Comparison of ENCODE assay signal across 9 cellular contexts in the genomic region with DNA sequence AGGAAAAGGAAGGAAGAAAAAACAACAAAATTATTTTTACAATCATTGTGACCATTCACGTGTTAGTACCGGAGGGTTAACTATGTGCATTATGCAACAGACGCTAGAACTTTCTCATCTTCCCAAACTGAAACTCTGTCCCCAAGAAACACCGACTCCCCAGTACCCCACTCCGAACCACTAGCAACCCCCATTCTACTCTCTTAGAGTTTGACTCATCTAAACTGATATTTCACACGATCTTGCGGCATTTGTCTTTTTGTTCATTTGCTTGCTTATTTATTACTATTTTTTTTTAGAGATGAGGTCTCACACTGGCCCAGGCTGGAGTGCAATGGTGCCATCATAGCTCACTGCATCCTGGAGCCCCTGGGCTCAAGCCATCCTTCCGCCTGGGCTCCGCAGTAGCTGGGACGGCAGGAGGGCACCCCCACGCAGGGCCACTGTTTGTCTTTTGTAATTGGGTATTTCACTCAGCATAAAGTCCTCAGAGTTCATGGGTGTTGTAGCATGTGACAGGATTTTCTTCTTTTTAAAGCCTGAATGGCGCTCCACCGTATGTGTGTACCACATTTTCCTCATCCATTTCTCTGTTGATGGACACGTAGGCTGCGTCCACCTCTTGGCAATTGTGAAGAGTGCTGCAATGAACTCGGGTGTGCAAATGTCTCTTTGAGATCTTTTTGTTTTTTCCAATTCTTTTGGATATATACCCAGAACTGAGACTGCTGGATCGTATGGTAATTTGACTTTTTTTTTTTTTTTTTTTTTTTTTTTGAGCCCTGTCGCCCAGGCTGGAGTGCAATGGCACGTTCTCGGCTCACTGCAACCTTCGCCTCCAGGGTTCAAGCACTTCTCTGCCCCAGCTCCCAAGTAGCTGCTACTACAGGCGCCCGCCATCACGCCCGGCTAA. TPM values are rescaled to one million over a fixed set of nuclear protein-coding genes. Genes with fewer than 3 reads are reported as not detected.
DNase-seq lines count a peak whose midpoint lies in the region; ATAC-seq and TF ChIP-seq lines count a peak whose summit lies in the region.
"Had no signal": no experiment of that assay in that cellular context is flagged by ENCODE, and none has a peak within 500 bp of the region (broad histone marks: within the 10 kb centered on the region; RNA-seq: fewer than 3 reads in every experiment).

No MANE protein-coding gene starts in this region.

- in situ Hi-C loops in GM13976 (cut with MboI; ENCODE audit: low sequenced_read_pairs, unreplicated experiment), result no loop called here

- no peaks in the 10 kb centered on the region for H3K36me3 Mint-ChIP-seq in CD4-positive, alpha-beta memory T cell
- peaks cover 8% of the 10 kb centered on the region for H3K36me3 Mint-ChIP-seq in central memory CD8-positive, alpha-beta T cell (ENCODE audit: insufficient read depth)
- H3K36me3 Mint-ChIP-seq in neural crest cell (ENCODE audit: low read depth), result no peaks in the 10 kb centered on the region

- peaks cover 20% of the 10 kb centered on the region for H3K4me1 ChIP-seq in CD4-positive, alpha-beta memory T cell (ENCODE audit: insufficient read depth, low read length)
- peaks cover 25% of the 10 kb centered on the region for H3K4me1 ChIP-seq in HUES6 (ENCODE audit: control insufficient read depth, insufficient read depth, low read length)

- H3K9ac ChIP-seq in HUES6 (ENCODE audit: low read length), result no peak overlapping the region

- POLR2A ChIA-PET in CD4-positive, alpha-beta memory T cell (lab: Charles Lee; ENCODE audit: partially characterized antibody), result interaction anchor here (1.5 kb wide), 1 partner anchor 78 kb away, joined by 3 read pairs; no protein-coding TSS in a partner anchor

- H3K27me3 ChIP-seq in CD4-positive, alpha-beta memory T cell (ENCODE audit: insufficient read depth, low read length), result peaks cover 42% of the 10 kb centered on the region
- peaks cover 99% of the 10 kb centered on the region for H3K27me3 ChIP-seq in HUES6 (ENCODE audit: control insufficient read depth, insufficient read depth, low read length)

- H3K9me3 ChIP-seq in CD4-positive, alpha-beta memory T cell (ENCODE audit: control insufficient read depth in 1 of 2, low read length in 2 of 2), result no peaks in the 10 kb centered on the region
- H3K9me3 ChIP-seq in HUES6 (ENCODE audit: control insufficient read depth, insufficient read depth, low read depth, low read length), result no peaks in the 10 kb centered on the region

- DNase-seq in CD4-positive, alpha-beta memory T cell, result no peak
- no peak for DNase-seq in central memory CD8-positive, alpha-beta T cell (ENCODE audit: low spot score in 2 of 2)
- DNase-seq in neural crest cell (ENCODE audit: low read depth, low spot score), result no peak
- DNase-seq in A172 (ENCODE audit: low spot score), result no peak
- DNase-seq in GM13976 (ENCODE audit: low spot score), result no peak
- no peak for DNase-seq in AG08395 (ENCODE audit: low spot score)
- DNase-seq: NCI-H1436 treated with DMSO at 0.1 percent for 48 hours had no signal

- intact Hi-C loops in CD4-positive, alpha-beta memory T cell (cut with micrococcal nuclease), result no loop called here

- H3K27ac Mint-ChIP-seq in CD4-positive, alpha-beta memory T cell, result no peak overlapping the region
- no peak overlapping the region for H3K27ac Mint-ChIP-seq in central memory CD8-positive, alpha-beta T cell (ENCODE audit: low read depth)
- H3K27ac Mint-ChIP-seq in neural crest cell (ENCODE audit: unreplicated experiment), result no peak overlapping the region

- H3K27ac ChIP-seq in CD4-positive, alpha-beta memory T cell (ENCODE audit: low read depth, low read length), result no peak overlapping the region
- H3K27ac ChIP-seq in HUES6 (ENCODE audit: low read depth, low read length), result no peak overlapping the region

- peaks cover 61% of the 10 kb centered on the region in 2 donors for H3K27me3 Mint-ChIP-seq in CD4-positive, alpha-beta memory T cell
- H3K27me3 Mint-ChIP-seq in central memory CD8-positive, alpha-beta T cell, result peaks cover 89% of the 10 kb centered on the region
- H3K27me3 Mint-ChIP-seq in neural crest cell (ENCODE audit: low read depth), result peaks cover 95% of the 10 kb centered on the region

- no peak overlapping the region for H3K4me3 ChIP-seq in CD4-positive, alpha-beta memory T cell (ENCODE audit: low read length in 2 of 2)
- peak overlapping the region; percentile 29 for H3K4me3 ChIP-seq in HUES6 (ENCODE audit: low read depth, low read length)

- TF ChIP-seq CTCF in neural crest cell (conservative IDR thresholded peaks at IDR 0.05) (no peak), GM13976 (IDR thresholded peaks at IDR 0.05; ENCODE audit: borderline replicate concordance, control extremely low read depth, extremely low read depth, insufficient read depth, missing control alignments) (no peak)

- no peaks in the 10 kb centered on the region for H3K36me3 ChIP-seq in CD4-positive, alpha-beta memory T cell (ENCODE audit: insufficient read depth, low read length)
- no peaks in the 10 kb centered on the region for H3K36me3 ChIP-seq in HUES6 (ENCODE audit: control insufficient read depth, insufficient read depth, low read length)

- peak overlapping the region; percentile 61 to 86 (median 76) for H3K4me3 Mint-ChIP-seq in CD4-positive, alpha-beta memory T cell
- peak overlapping the region; percentile 60 for H3K4me3 Mint-ChIP-seq in central memory CD8-positive, alpha-beta T cell
- peak overlapping the region; percentile 59 for H3K4me3 Mint-ChIP-seq in neural crest cell

- ATAC-seq in central memory CD8-positive, alpha-beta T cell (replicated peaks; ENCODE audit: extremely low read depth, poor library complexity, severe bottlenecking), result no peak
- ATAC-seq in HG02759 (IDR thresholded peaks at IDR 0.05; ENCODE audit: unreplicated experiment), result no peak

- CTCF ChIA-PET in CD4-positive, alpha-beta memory T cell (lab: Charles Lee; ENCODE audit: partially characterized antibody), result no interaction called here

- peaks cover 16 to 35% (median 26%) of the 10 kb centered on the region in 4 donors for H3K4me1 Mint-ChIP-seq in CD4-positive, alpha-beta memory T cell
- peaks cover 14% of the 10 kb centered on the region for H3K4me1 Mint-ChIP-seq in central memory CD8-positive, alpha-beta T cell
- peaks cover 23% of the 10 kb centered on the region for H3K4me1 Mint-ChIP-seq in neural crest cell

- H3K9me3 Mint-ChIP-seq in CD4-positive, alpha-beta memory T cell, result peaks cover 0 to 3% (median 0%) of the 10 kb centered on the region in 8 donors
- H3K9me3 Mint-ChIP-seq in central memory CD8-positive, alpha-beta T cell, result no peaks in the 10 kb centered on the region
- H3K9me3 Mint-ChIP-seq in neural crest cell, result no peaks in the 10 kb centered on the region

RNA-seq across cellular contexts. Expression of gene MNX1, which starts 9.5 kb away (rescaled TPM):
- not detected for total RNA-seq in CD4-positive, alpha-beta memory T cell
- not detected for polyA plus RNA-seq in CD4-positive, alpha-beta memory T cell
- total RNA-seq in neural crest cell, result 0.14 and 0.34 TPM in 2 replicates
- total RNA-seq in A172 (2014; rRNA removed; shearing (Covaris generic)), result 0.90 and 1.6 TPM in 2 replicates

RNA-seq across cellular contexts. Expression of gene NOM1, which starts 51.5 kb away (rescaled TPM):
- total RNA-seq in CD4-positive, alpha-beta memory T cell, result 10 to 100 TPM; 31.4 to 32.5 TPM
- 1 to 10 TPM in 1 of 2 donors, under 1 TPM in 1; 0.82 to 9.8 TPM for polyA plus RNA-seq in CD4-positive, alpha-beta memory T cell
- total RNA-seq in neural crest cell, result 25.2 and 28.2 TPM in 2 replicates
- 8.5 and 15.5 TPM in 2 replicates for total RNA-seq in A172 (2014; rRNA removed; shearing (Covaris generic))
